In genomic region chr11:19742595-19743292, GRCh38 we compare ENCODE assay signal across 7 cellular contexts. TPM values are rescaled to one million over a fixed set of nuclear protein-coding genes. Genes with fewer than 3 reads are reported as not detected.
DNase-seq lines count a peak whose midpoint lies in the region; ATAC-seq and TF ChIP-seq lines count a peak whose summit lies in the region.

No MANE protein-coding gene starts in this region.

- WGBS in lower leg skin, 2 donors, result 38 to 46% methylated on average over 2 of the region's 2 CpGs

- H3K4me3 ChIP-seq in coronary artery, result no peak overlapping the region
- no peak overlapping the region for H3K4me3 ChIP-seq in lower leg skin (ENCODE audit: low read depth, poor library complexity, severe bottlenecking)

- ATAC-seq in HG03045 (IDR thresholded peaks at IDR 0.05; ENCODE audit: unreplicated experiment), result peak; percentile 69

- TF ChIP-seq CTCF in GM13977 (IDR thresholded peaks at IDR 0.05; ENCODE audit: extremely low read depth, insufficient read depth, missing control alignments), result peak; percentile 83
- peak; percentile 84 for TF ChIP-seq CTCF in coronary artery (IDR thresholded peaks at IDR 0.05)
- peak in 1 of 3 donors; percentile 77 for TF ChIP-seq CTCF in lower leg skin (IDR thresholded peaks at IDR 0.05)

- DNase-seq in GM13977 (ENCODE audit: low spot score), result peak; percentile 44
- DNase-seq in NCI-H226, result peak; percentile 55
- DNase-seq in activated CD4-positive, alpha-beta T cell treated with anti-CD3 and anti-CD28 coated beads for 48 hours, result peak; percentile 78
- DNase-seq in coronary artery (ENCODE audit: low spot score), result peak; percentile 84
- DNase-seq in lower leg skin (ENCODE audit: low spot score in 2 of 2), result peak; percentile 63 to 96
- DNase-seq in stimulated activated CD8-positive, alpha-beta memory T cell treated with anti-CD3 and anti-CD28 coated beads, Interleukin-12 subunit alpha, Interleukin-12 subunit beta, amount 100 ng/mL, for 24 hours (ENCODE audit: extremely low read depth), result peak; percentile 25

- TF ChIP-seq POLR2A in lower leg skin (IDR thresholded peaks at IDR 0.05), result no peak

- in situ Hi-C loops in GM13977 (cut with MboI; ENCODE audit: low pct_unique_long_range_greater_than_20kb, low sequenced_read_pairs, unreplicated experiment), result loop anchor here (25.0 kb wide), 1 partner anchor 430 kb away; no protein-coding TSS in a partner anchor

- intact Hi-C loops in lower leg skin (cut with DNase I; ENCODE audit: low total_unique reads), result loop anchor here (2.0 kb wide), 1 partner anchor 180 kb away; no protein-coding TSS in a partner anchor

- peak overlapping the region; percentile 5 to 28 for H3K27ac ChIP-seq in coronary artery

RNA-seq across cellular contexts. Expression of gene NAV2, which starts 30.1 kb away (rescaled TPM):
- 10 to 100 TPM in 3 of 4 donors, 1 to 10 TPM in 1; 5.8 to 30.7 (median 21.0) TPM for total RNA-seq in lower leg skin

Comparison
In these comparisons a context has a peak if more than half of its experiments do, and no peak if none do; other contexts are left out.
1. DNase-seq: peak in every context shown above with its lines; median percentile 84 in coronary artery; 80 in lower leg skin; 78 in activated CD4-positive, alpha-beta T cell treated with anti-CD3 and anti-CD28 coated beads for 48 hours; 55 in NCI-H226; 44 in GM13977; 25 in stimulated activated CD8-positive, alpha-beta memory T cell treated with anti-CD3 and anti-CD28 coated beads, Interleukin-12 subunit alpha, Interleukin-12 subunit beta, amount 100 ng/mL, for 24 hours.